8 cellular contexts compared by ENCODE assay signal in genomic region chr22:36144886-36145541, GRCh38. TPM values are rescaled to one million over a fixed set of nuclear protein-coding genes. Genes with fewer than 3 reads are reported as not detected.
DNase-seq lines count a peak whose midpoint lies in the region; ATAC-seq and TF ChIP-seq lines count a peak whose summit lies in the region.

No MANE protein-coding gene starts in this region.

- DNase-seq in AG10803 (ENCODE audit: low read depth), result peak; percentile 78
- DNase-seq in GM10266 (ENCODE audit: extremely low spot score), result no peak
- peak; percentile 59 to 76 for DNase-seq in NCI-H524 (lab: John Stamatoyannopoulos, UW)
- DNase-seq in activated naive CD8-positive, alpha-beta T cell treated with anti-CD3 and anti-CD28 coated beads, Interleukin-2, amount 10 ng/mL, durations not matched to agents 7 days and 5 days, result no peak
- DNase-seq in cardiac muscle cell (ENCODE audit: low read depth in 1 of 2, low spot score in 1 of 2), result peak; percentile 80 to 88

- peaks cover 16% of the 10 kb centered on the region for H3K4me1 Mint-ChIP-seq in activated naive CD8-positive, alpha-beta T cell treated with anti-CD3 and anti-CD28 coated beads, Interleukin-2, amount 10 ng/mL, durations not matched to agents 7 days and 5 days

- POLR2A ChIA-PET in activated naive CD8-positive, alpha-beta T cell treated with anti-CD3 and anti-CD28 coated beads, Interleukin-2, amount 10 ng/mL, durations not matched to agents 7 days and 5 days (lab: Charles Lee), result interaction anchor here (0.7 to 0.9 kb wide), 4 partner anchors 18 to 145 kb away, joined by 3 to 6 read pairs (median 6); no protein-coding TSS in a partner anchor

- peak; percentile 65 for ATAC-seq in activated naive CD8-positive, alpha-beta T cell treated with anti-CD3 and anti-CD28 coated beads, Interleukin-2, amount 10 ng/mL, durations not matched to agents 7 days and 5 days (ENCODE audit: low read depth)
- no peak for ATAC-seq in HG02973 (IDR thresholded peaks at IDR 0.05; ENCODE audit: unreplicated experiment)
- no peak for ATAC-seq in HG02870 (IDR thresholded peaks at IDR 0.05; ENCODE audit: unreplicated experiment)

- H2AFZ ChIP-seq in parathyroid adenoma, result peak overlapping the region; percentile 64

- H3K9me3 Mint-ChIP-seq in activated naive CD8-positive, alpha-beta T cell treated with anti-CD3 and anti-CD28 coated beads, Interleukin-2, amount 10 ng/mL, durations not matched to agents 7 days and 5 days, result no peaks in the 10 kb centered on the region

- H3K4me2 ChIP-seq in parathyroid adenoma (ENCODE audit: low read length), result peak overlapping the region; percentile 26

- H3K27me3 ChIP-seq in cardiac muscle cell (no peaks in the 10 kb centered on the region), parathyroid adenoma (ENCODE audit: control insufficient read depth, insufficient read depth, low read length) (no peaks in the 10 kb centered on the region)

- no peaks in the 10 kb centered on the region for H3K27me3 Mint-ChIP-seq in activated naive CD8-positive, alpha-beta T cell treated with anti-CD3 and anti-CD28 coated beads, Interleukin-2, amount 10 ng/mL, durations not matched to agents 7 days and 5 days

- no peak overlapping the region for H3K4me3 ChIP-seq in AG10803 (ENCODE audit: low read length)
- H3K4me3 ChIP-seq in cardiac muscle cell, result no peak overlapping the region
- H3K4me3 ChIP-seq in parathyroid adenoma (ENCODE audit: low read depth, low read length), result no peak overlapping the region

- H3K9ac ChIP-seq in parathyroid adenoma, result no peak overlapping the region

- H3K27ac Mint-ChIP-seq in activated naive CD8-positive, alpha-beta T cell treated with anti-CD3 and anti-CD28 coated beads, Interleukin-2, amount 10 ng/mL, durations not matched to agents 7 days and 5 days, result peak overlapping the region; percentile 46

- H3K9me3 ChIP-seq in cardiac muscle cell (ENCODE audit: low read depth) (no peaks in the 10 kb centered on the region), parathyroid adenoma (ENCODE audit: control insufficient read depth, low read length) (no peaks in the 10 kb centered on the region)

- H3K36me3 ChIP-seq in cardiac muscle cell (no peaks in the 10 kb centered on the region), parathyroid adenoma (ENCODE audit: control insufficient read depth, insufficient read depth, low read length) (no peaks in the 10 kb centered on the region)

- peaks cover 37% of the 10 kb centered on the region for H3K36me3 Mint-ChIP-seq in activated naive CD8-positive, alpha-beta T cell treated with anti-CD3 and anti-CD28 coated beads, Interleukin-2, amount 10 ng/mL, durations not matched to agents 7 days and 5 days

- H3K4me3 Mint-ChIP-seq in activated naive CD8-positive, alpha-beta T cell treated with anti-CD3 and anti-CD28 coated beads, Interleukin-2, amount 10 ng/mL, durations not matched to agents 7 days and 5 days, result no peak overlapping the region

- no peak overlapping the region for H3K27ac ChIP-seq in cardiac muscle cell
- H3K27ac ChIP-seq in parathyroid adenoma, result peak overlapping the region; percentile 24

- H3K4me1 ChIP-seq in cardiac muscle cell (ENCODE audit: low read depth) (no peaks in the 10 kb centered on the region), parathyroid adenoma (peaks cover 3% of the 10 kb centered on the region)

- peak; percentile 89 for TF ChIP-seq CTCF in AG10803 (conservative IDR thresholded peaks at IDR 0.05; ENCODE audit: low read length)
- TF ChIP-seq CTCF in GM10266 (IDR thresholded peaks at IDR 0.05; ENCODE audit: control insufficient read depth, insufficient read depth, low read depth, missing control alignments), result peak; percentile 61
- peak; percentile 89 for TF ChIP-seq CTCF in cardiac muscle cell (IDR thresholded peaks at IDR 0.05; ENCODE audit: low read depth, low read length)
- peak; percentile 80 for TF ChIP-seq CTCF in parathyroid adenoma (IDR thresholded peaks at IDR 0.05)

- H3K79me2 ChIP-seq in parathyroid adenoma, result no peaks in the 10 kb centered on the region

RNA-seq across cellular contexts. Expression of gene APOL3, which starts 15.5 kb away (rescaled TPM):
- total RNA-seq in activated naive CD8-positive, alpha-beta T cell treated with anti-CD3 and anti-CD28 coated beads, Interleukin-2, amount 10 ng/mL, durations not matched to agents 7 days and 5 days, result 100 to 1,000 TPM; 146 to 159 TPM
- total RNA-seq in cardiac muscle cell, result not detected in 2 replicates
- not detected in 2 replicates for polyA plus RNA-seq in cardiac muscle cell

RNA-seq across cellular contexts. Expression of gene APOL4, which starts 56.6 kb away (rescaled TPM):
- total RNA-seq in activated naive CD8-positive, alpha-beta T cell treated with anti-CD3 and anti-CD28 coated beads, Interleukin-2, amount 10 ng/mL, durations not matched to agents 7 days and 5 days, result 1 to 10 TPM; 5.7 to 6.5 TPM
- 0.04 and 0.27 TPM in 2 replicates for total RNA-seq in cardiac muscle cell
- not detected in 2 replicates for polyA plus RNA-seq in cardiac muscle cell

Comparison
In these comparisons a context has a peak if more than half of its experiments do, and no peak if none do; other contexts are left out.
1. DNase-seq: peak in AG10803 (single experiment), NCI-H524 (2 of 2) and cardiac muscle cell (2 of 2); none in GM10266 (single experiment) and activated naive CD8-positive, alpha-beta T cell treated with anti-CD3 and anti-CD28 coated beads, Interleukin-2, amount 10 ng/mL, durations not matched to agents 7 days and 5 days (single experiment).
2. RNA of gene APOL3, which starts 15.5 kb away (total RNA-seq): 146 to 159 TPM in activated naive CD8-positive, alpha-beta T cell treated with anti-CD3 and anti-CD28 coated beads, Interleukin-2, amount 10 ng/mL, durations not matched to agents 7 days and 5 days; not detected in cardiac muscle cell; every median in the first group is over 100 times any median in the second.
3. Peak in every context shown above with its lines, with median percentiles within 50 percentile points of each other: CTCF ChIP-seq.